2 cellular contexts compared by ENCODE assay signal in the genomic region with DNA sequence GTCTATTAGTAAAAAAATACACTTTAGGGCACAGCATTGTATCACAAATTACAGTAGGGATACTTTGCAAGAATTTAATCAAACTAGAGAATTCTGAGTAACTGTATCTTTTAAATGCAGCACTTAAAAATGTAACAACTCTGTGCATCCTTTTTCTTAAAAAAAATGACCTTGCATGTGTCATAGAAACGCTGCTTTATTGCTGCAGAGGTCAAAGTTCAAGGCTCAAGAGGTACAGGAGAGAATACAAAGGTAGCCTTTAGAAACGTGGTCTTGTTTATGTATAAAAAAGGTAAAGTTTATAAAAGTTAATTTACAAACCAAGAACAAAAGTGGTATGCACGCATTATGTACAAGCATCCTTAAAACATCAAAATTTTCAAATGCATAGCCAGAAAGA.
A peak's percentile ranks its signal among the peaks of the same experiment; 100 is the strongest.
TF ChIP-seq lines count a peak whose summit lies in the region.

No MANE protein-coding gene starts in this region.

TF ChIP-seq in IMR-90, 13 proteins besides CTCF, POLR2A, EP300 and RAD21:
- TF ChIP-seq USF2 (IDR thresholded peaks at IDR 0.05; ENCODE audit: low read depth, low read length): no peak
- TF ChIP-seq RCOR1 (IDR thresholded peaks at IDR 0.05; ENCODE audit: insufficient replicate concordance, low read length): no peak
- no peak for TF ChIP-seq BHLHE40 (IDR thresholded peaks at IDR 0.05; ENCODE audit: low read depth, low read length)
- TF ChIP-seq, protein P1, sequence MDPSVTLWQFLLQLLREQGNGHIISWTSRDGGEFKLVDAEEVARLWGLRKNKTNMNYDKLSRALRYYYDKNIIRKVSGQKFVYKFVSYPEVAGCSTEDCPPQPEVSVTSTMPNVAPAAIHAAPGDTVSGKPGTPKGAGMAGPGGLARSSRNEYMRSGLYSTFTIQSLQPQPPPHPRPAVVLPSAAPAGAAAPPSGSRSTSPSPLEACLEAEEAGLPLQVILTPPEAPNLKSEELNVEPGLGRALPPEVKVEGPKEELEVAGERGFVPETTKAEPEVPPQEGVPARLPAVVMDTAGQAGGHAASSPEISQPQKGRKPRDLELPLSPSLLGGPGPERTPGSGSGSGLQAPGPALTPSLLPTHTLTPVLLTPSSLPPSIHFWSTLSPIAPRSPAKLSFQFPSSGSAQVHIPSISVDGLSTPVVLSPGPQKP (IDR thresholded peaks at IDR 0.05; ENCODE audit: borderline replicate concordance, low read depth, low read length): no peak
- TF ChIP-seq CEBPB (IDR thresholded peaks at IDR 0.05; ENCODE audit: low read depth, low read length): no peak
- no peak for TF ChIP-seq MAZ (IDR thresholded peaks at IDR 0.05; ENCODE audit: borderline replicate concordance, low read depth, low read length)
- no peak for TF ChIP-seq CHD1 (IDR thresholded peaks at IDR 0.05; ENCODE audit: low read depth, low read length)
- TF ChIP-seq MXI1 (IDR thresholded peaks at IDR 0.05; ENCODE audit: borderline replicate concordance, low read depth, low read length): no peak
- no peak for TF ChIP-seq NFE2L2 (IDR thresholded peaks at IDR 0.05; ENCODE audit: low read depth, low read length)
- no peak for TF ChIP-seq FOS (IDR thresholded peaks at IDR 0.05; ENCODE audit: low read depth, low read length)
- no peak for TF ChIP-seq MAFK (IDR thresholded peaks at IDR 0.05; ENCODE audit: low read depth, low read length)
- TF ChIP-seq RFX5 (IDR thresholded peaks at IDR 0.05; ENCODE audit: low read depth, low read length): no peak
- no peak for TF ChIP-seq SMC3 (IDR thresholded peaks at IDR 0.05; ENCODE audit: low read depth, low read length)

TF ChIP-seq in K562, 482 proteins besides CTCF, POLR2A, EP300 and RAD21:
- TF ChIP-seq NR2C1 (IDR thresholded peaks at IDR 0.05) (no peak), NR2C1 (tag; IDR thresholded peaks at IDR 0.05) (0 out of 2 replicates have a peak, but pooled peaks have one; percentile 16), ZNF398 (CRISPR knock-in tag; IDR thresholded peaks at IDR 0.05) (no peak)
